26 cellular contexts compared by ENCODE assay signal in the genomic region with DNA sequence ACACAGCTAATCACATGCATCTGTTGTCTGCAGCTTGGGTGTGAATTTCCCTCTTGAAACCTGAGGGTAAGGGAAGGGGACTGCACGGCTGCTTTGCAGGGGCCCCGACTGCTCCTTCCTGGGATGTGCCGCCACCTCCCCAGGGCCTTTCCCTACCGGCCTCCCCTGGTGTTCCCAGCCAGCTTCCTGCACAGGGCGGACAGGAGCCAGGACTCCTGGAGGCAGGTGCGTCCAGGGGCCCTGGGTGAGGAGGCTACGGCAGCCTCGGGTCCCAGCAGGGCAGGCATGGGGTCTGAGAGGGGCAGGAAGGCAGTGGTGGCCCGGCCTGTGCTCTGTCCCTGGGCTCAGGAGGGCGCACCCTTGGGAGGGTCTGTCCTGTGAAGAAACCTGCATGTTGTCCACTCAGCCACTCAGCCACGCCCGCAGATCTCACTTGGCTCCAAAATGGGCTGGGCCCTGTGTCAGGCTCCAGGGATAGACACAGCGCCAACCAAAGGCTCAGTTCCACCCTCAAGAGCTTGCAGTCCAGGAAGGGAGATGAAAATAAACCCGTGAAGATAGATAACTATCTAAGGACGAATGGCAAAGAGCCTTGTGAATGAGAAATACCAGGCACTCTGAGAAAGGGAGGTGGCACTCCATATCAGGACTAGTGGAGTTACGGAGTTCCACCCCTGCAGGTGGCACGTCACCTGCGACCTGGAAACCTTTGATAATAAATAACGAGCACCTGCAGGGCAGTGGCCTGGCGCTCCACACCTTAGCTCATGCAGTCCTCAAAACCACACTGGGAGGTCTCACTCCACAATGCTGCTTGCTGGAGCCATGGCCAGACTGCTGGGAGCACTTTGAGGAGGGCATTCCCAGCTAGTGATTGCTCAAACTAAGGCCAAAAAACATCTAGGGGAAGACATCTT.
"Had no signal": no experiment of that assay in that cellular context is flagged by ENCODE, and none has a peak within 500 bp of the region (broad histone marks: within the 10 kb centered on the region; RNA-seq: fewer than 3 reads in every experiment).

No MANE protein-coding gene starts in this region.

- H3K9me3 ChIP-seq: adrenal gland, body of pancreas, vagina had no signal

- H3K27me3 ChIP-seq: adrenal gland, body of pancreas, gastroesophageal sphincter, hepatocyte, neural progenitor cell, vagina had no signal

- ATAC-seq: activated CD4-positive, alpha-beta T cell treated with anti-CD3 and anti-CD28 coated beads for 36 hours; activated T-cell treated with anti-CD3 and anti-CD28 coated beads, Interleukin-2, amount 50 U/mL, for 72 hours; body of pancreas; gastroesophageal sphincter; left cardiac atrium; naive thymus-derived CD8-positive, alpha-beta T cell; right cardiac atrium; T-cell had no signal

- H3K4me3 ChIP-seq: adrenal gland, body of pancreas, gastroesophageal sphincter, hepatocyte, neural progenitor cell, thoracic aorta, vagina had no signal

- H3K4me1 ChIP-seq: adrenal gland, body of pancreas, gastroesophageal sphincter, neural progenitor cell, vagina had no signal

- H3K27ac ChIP-seq: adrenal gland, body of pancreas, gastroesophageal sphincter, hepatocyte, neural progenitor cell, thoracic aorta, vagina had no signal

- DNase-seq: activated CD4-positive, alpha-beta T cell treated with anti-CD3 and anti-CD28 coated beads for 36 hours; activated CD4-positive, alpha-beta T cell treated with anti-CD3 and anti-CD28 coated beads, Interleukin-2, amount 50 U/mL, for 4 hours; activated CD4-positive, CD25-positive, alpha-beta regulatory T cell; activated naive CD4-positive, alpha-beta T cell treated with Interleukin-2 at 50 U/mL for 16 hours; activated naive CD8-positive, alpha-beta T cell treated with anti-CD3 and anti-CD28 coated beads for 36 hours; activated T-cell treated with anti-CD3 and anti-CD28 coated beads for 4 hours; activated T-cell treated with anti-CD3 and anti-CD28 coated beads, Interleukin-2, amount 50 U/mL, for 72 hours; adrenal gland; aorta; body of pancreas; effector CD8-positive, alpha-beta T cell; left cardiac atrium; mammary epithelial cell; naive thymus-derived CD8-positive, alpha-beta T cell; posterior cingulate gyrus; stimulated activated CD4-positive, alpha-beta T cell treated with anti-CD3 and anti-CD28 coated beads, Interleukin-15, amount 100 ng/mL, for 24 hours; stimulated activated CD4-positive, alpha-beta T cell treated with anti-CD3 and anti-CD28 coated beads, Interleukin-2, amount 100 ng/mL, for 24 hours; stimulated activated naive CD4-positive, alpha-beta T cell; T-cell; trophoblast cell had no signal

- H3K36me3 ChIP-seq: adrenal gland, gastroesophageal sphincter, neural progenitor cell, thoracic aorta, vagina had no signal
